In the genomic region with DNA sequence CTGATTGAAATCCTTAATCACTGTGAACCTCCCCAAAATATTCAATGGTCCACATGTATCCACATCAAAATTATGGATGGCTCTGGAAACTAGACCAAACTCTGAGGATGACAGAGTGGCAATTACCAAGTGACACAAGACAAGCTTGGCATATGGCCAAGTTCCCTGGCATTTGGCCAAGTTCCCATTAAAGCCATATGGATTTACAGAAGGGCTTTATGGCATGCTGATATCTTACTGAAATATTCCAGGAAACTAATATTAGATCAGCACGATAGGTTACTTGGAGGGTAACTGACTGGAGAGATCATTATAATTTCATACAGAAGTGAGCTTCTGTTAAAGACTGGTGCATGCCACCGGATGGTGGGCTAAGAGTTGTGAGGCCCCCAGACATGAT, we compare ENCODE assay signal across 13 cellular contexts. TPM values are rescaled to one million over a fixed set of nuclear protein-coding genes. Genes with fewer than 3 reads are reported as not detected.
DNase-seq lines count a peak whose midpoint lies in the region; ATAC-seq and TF ChIP-seq lines count a peak whose summit lies in the region.
"Had no signal": no experiment of that assay in that cellular context is flagged by ENCODE, and none has a peak within 500 bp of the region (broad histone marks: within the 10 kb centered on the region; RNA-seq: fewer than 3 reads in every experiment).

No MANE protein-coding gene starts in this region.

- H3K9me2 ChIP-seq in hepatocyte (replicated peaks; ENCODE audit: insufficient read depth): no peaks in the 10 kb centered on the region
- H3K9me2 ChIP-seq in GM23338 (ENCODE audit: insufficient read depth): peaks cover 9% of the 10 kb centered on the region

- DNase-seq in HT-29 (ENCODE audit: low spot score): peak; percentile 89
- peak; percentile 75 to 86 for DNase-seq in NCI-H2081 (lab: John Stamatoyannopoulos, UW)
- DNase-seq in SHP77 (lab: John Stamatoyannopoulos, UW): peak; percentile 26 to 69
- peak; percentile 48 for DNase-seq in hepatocyte (ENCODE audit: low spot score)
- DNase-seq in GM23338 (ENCODE audit: low spot score): no peak
- no peak for DNase-seq in WTC11 (ENCODE audit: low spot score)
- DNase-seq: activated CD4-positive, alpha-beta T cell treated with anti-CD3 and anti-CD28 coated beads, Interleukin-2, amount 50 U/mL, for 4 hours; Caco-2; stimulated activated CD4-positive, alpha-beta T cell treated with anti-CD3 and anti-CD28 coated beads, Interleukin-15, amount 100 ng/mL, for 24 hours; stimulated activated naive B cell treated with anti-CD40 and anti-IgM and Interleukin-4, amounts not matched to agents 10 μg/mL and 1 μg/mL and 100 μg/mL, for 72 hours had no signal

- H3K27ac Mint-ChIP-seq in GM23338 (no peak overlapping the region), WTC11 (no peak overlapping the region)
- H3K27ac Mint-ChIP-seq: IgD-negative memory B cell; stimulated activated naive B cell treated with anti-CD40 and anti-IgM and Interleukin-4, amounts not matched to agents 10 μg/mL and 1 μg/mL and 100 μg/mL, for 72 hours had no signal

- H3K4me3 Mint-ChIP-seq in GM23338: no peak overlapping the region
- H3K4me3 Mint-ChIP-seq in WTC11: no peak overlapping the region
- H3K4me3 Mint-ChIP-seq: IgD-negative memory B cell; stimulated activated naive B cell treated with anti-CD40 and anti-IgM and Interleukin-4, amounts not matched to agents 10 μg/mL and 1 μg/mL and 100 μg/mL, for 72 hours had no signal

- H3K9me3 Mint-ChIP-seq in GM23338: no peaks in the 10 kb centered on the region
- no peaks in the 10 kb centered on the region for H3K9me3 Mint-ChIP-seq in WTC11
- H3K9me3 Mint-ChIP-seq: IgD-negative memory B cell had no signal

- TF ChIP-seq CTCF in hepatocyte (IDR thresholded peaks at IDR 0.05; ENCODE audit: poor library complexity): no peak
- TF ChIP-seq CTCF in GM23338 (conservative IDR thresholded peaks at IDR 0.05; ENCODE audit: low read depth in 2 of 2): no peak
- no peak for TF ChIP-seq CTCF in WTC11 (IDR thresholded peaks at IDR 0.05)

- H3K4me3 ChIP-seq in hepatocyte: no peak overlapping the region
- H3K4me3 ChIP-seq in GM23338: no peak overlapping the region

- H3K9me3 ChIP-seq in hepatocyte (ENCODE audit: low read depth): no peaks in the 10 kb centered on the region
- H3K9me3 ChIP-seq: Caco-2 had no signal

- H3K4me1 ChIP-seq in hepatocyte (ENCODE audit: insufficient read depth): peaks cover 9% of the 10 kb centered on the region
- peaks cover 12% of the 10 kb centered on the region; the same call in 1 of the 2 replicates for H3K4me1 ChIP-seq in GM23338 (ENCODE audit: insufficient read depth)
- H3K4me1 ChIP-seq: Caco-2 had no signal

- ATAC-seq in GM23338 (no peak), GM18867 (IDR thresholded peaks at IDR 0.05; ENCODE audit: unreplicated experiment) (no peak), WTC11 (no peak), GM18909 (IDR thresholded peaks at IDR 0.05; ENCODE audit: poor library complexity, unreplicated experiment) (no peak)
- ATAC-seq: stimulated activated naive B cell treated with anti-CD40 and anti-IgM and Interleukin-4, amounts not matched to agents 10 μg/mL and 1 μg/mL and 100 μg/mL, for 72 hours had no signal

- H4K20me1 ChIP-seq in hepatocyte (ENCODE audit: insufficient read depth, poor library complexity, severe bottlenecking) (no peaks in the 10 kb centered on the region), GM23338 (replicated peaks; ENCODE audit: insufficient read depth) (no peaks in the 10 kb centered on the region)

- H3K4me1 Mint-ChIP-seq in GM23338 (peaks cover 17% of the 10 kb centered on the region), WTC11 (peaks cover 20% of the 10 kb centered on the region)
- H3K4me1 Mint-ChIP-seq: stimulated activated naive B cell treated with anti-CD40 and anti-IgM and Interleukin-4, amounts not matched to agents 10 μg/mL and 1 μg/mL and 100 μg/mL, for 72 hours had no signal

- CTCF ChIA-PET in WTC11 (lab: Charles Lee): interaction anchor here (1.5 kb wide), 1 partner anchor 60 kb away, joined by 5 read pairs; no protein-coding TSS in a partner anchor

- H3K27ac ChIP-seq in hepatocyte: no peak overlapping the region
- H3K27ac ChIP-seq in GM23338 (ENCODE audit: low read depth): no peak overlapping the region

- H3K27me3 Mint-ChIP-seq in GM23338 (ENCODE audit: insufficient read depth, low read depth, poor library complexity) (no peaks in the 10 kb centered on the region), WTC11 (ENCODE audit: low read depth) (no peaks in the 10 kb centered on the region; the same call in none of the 2 replicates)
- H3K27me3 Mint-ChIP-seq: stimulated activated naive B cell treated with anti-CD40 and anti-IgM and Interleukin-4, amounts not matched to agents 10 μg/mL and 1 μg/mL and 100 μg/mL, for 72 hours had no signal

- H2AFZ ChIP-seq in hepatocyte: no peak overlapping the region
- H2AFZ ChIP-seq in GM23338: no peak overlapping the region

- no peaks in the 10 kb centered on the region for H3K36me3 ChIP-seq in hepatocyte (replicated peaks; ENCODE audit: insufficient read depth, low read depth)
- no peaks in the 10 kb centered on the region for H3K36me3 ChIP-seq in GM23338 (ENCODE audit: insufficient read depth)

- 49% methylated on average over 2 of the region's 2 CpGs for WGBS in hepatocyte (ENCODE audit: low lambda C conversion rate, missing lambda C conversion rate)

- POLR2A ChIA-PET in WTC11 (lab: Charles Lee): no interaction called here

- H3K36me3 Mint-ChIP-seq in GM23338 (ENCODE audit: low read depth) (no peaks in the 10 kb centered on the region), WTC11 (no peaks in the 10 kb centered on the region)
- H3K36me3 Mint-ChIP-seq: stimulated activated naive B cell treated with anti-CD40 and anti-IgM and Interleukin-4, amounts not matched to agents 10 μg/mL and 1 μg/mL and 100 μg/mL, for 72 hours had no signal

- H3F3A ChIP-seq in GM23338 (replicated peaks; ENCODE audit: low read depth): no peaks in the 10 kb centered on the region

- H3K4me2 ChIP-seq in hepatocyte (no peak overlapping the region), GM23338 (no peak overlapping the region)

- H3K27me3 ChIP-seq in hepatocyte (no peaks in the 10 kb centered on the region), GM23338 (ENCODE audit: insufficient read depth) (no peaks in the 10 kb centered on the region)

- H3K79me2 ChIP-seq in hepatocyte: no peaks in the 10 kb centered on the region
- H3K79me2 ChIP-seq in GM23338 (replicated peaks; ENCODE audit: insufficient read depth): no peaks in the 10 kb centered on the region

TF ChIP-seq in GM23338, 12 proteins besides CTCF, POLR2A, EP300 and RAD21 (continues in another document):
- no peak for TF ChIP-seq EZH2phosphoT487 (IDR thresholded peaks at IDR 0.05; ENCODE audit: unreplicated experiment)

TF ChIP-seq in WTC11, 78 proteins besides CTCF, POLR2A, EP300 and RAD21 (continues in another document):
- no peak for TF ChIP-seq SP1 (CRISPR knock-in tag; conservative IDR thresholded peaks at IDR 0.05)
- TF ChIP-seq MYBL2 (CRISPR knock-in tag; IDR thresholded peaks at IDR 0.05): no peak
- TF ChIP-seq GTF2I (CRISPR knock-in tag; conservative IDR thresholded peaks at IDR 0.05): no peak
- TF ChIP-seq ZNF138 (CRISPR knock-in tag; conservative IDR thresholded peaks at IDR 0.05): no peak
- TF ChIP-seq ERG (CRISPR knock-in tag; IDR thresholded peaks at IDR 0.05): no peak
- TF ChIP-seq E2F1 (CRISPR knock-in tag; IDR thresholded peaks at IDR 0.05): no peak
- TF ChIP-seq, protein P1, sequence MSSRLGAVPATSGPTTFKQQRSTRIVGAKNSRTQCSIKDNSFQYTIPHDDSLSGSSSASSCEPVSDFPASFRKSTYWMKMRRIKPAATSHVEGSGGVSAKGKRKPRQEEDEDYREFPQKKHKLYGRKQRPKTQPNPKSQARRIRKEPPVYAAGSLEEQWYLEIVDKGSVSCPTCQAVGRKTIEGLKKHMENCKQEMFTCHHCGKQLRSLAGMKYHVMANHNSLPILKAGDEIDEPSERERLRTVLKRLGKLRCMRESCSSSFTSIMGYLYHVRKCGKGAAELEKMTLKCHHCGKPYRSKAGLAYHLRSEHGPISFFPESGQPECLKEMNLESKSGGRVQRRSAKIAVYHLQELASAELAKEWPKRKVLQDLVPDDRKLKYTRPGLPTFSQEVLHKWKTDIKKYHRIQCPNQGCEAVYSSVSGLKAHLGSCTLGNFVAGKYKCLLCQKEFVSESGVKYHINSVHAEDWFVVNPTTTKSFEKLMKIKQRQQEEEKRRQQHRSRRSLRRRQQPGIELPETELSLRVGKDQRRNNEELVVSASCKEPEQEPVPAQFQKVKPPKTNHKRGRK (CRISPR knock-in tag; IDR thresholded peaks at IDR 0.05; ENCODE audit: borderline replicate concordance): no peak
- no peak for TF ChIP-seq ETV6 (CRISPR knock-in tag; IDR thresholded peaks at IDR 0.05)

RNA-seq across cellular contexts. Expression of gene CERS6, which starts 21.9 kb away (rescaled TPM):
- total RNA-seq in HT-29 (2014; rRNA removed; shearing (Covaris generic)): 28.0 and 32.0 TPM in 2 replicates
- total RNA-seq in hepatocyte (97.9 and 99.1 TPM in 2 replicates), WTC11 (2021) (16.0 to 17.3 TPM (median 16.6 TPM) in 3 replicates)
- polyA plus RNA-seq in hepatocyte (32.7 and 40.9 TPM in 2 replicates), GM23338 (2016; fragmentation: Nextera tagmentation; extraction: Ambion mirVana) (6.9 and 7.4 TPM in 2 replicates)
- total RNA-seq in GM23338 (2014; rRNA removed; shearing (Covaris generic)): 33.5 and 35.0 TPM in 2 replicates

Comparison
In these comparisons a context has a peak if more than half of its experiments do, and no peak if none do; other contexts are left out.
1. DNase-seq: peak in HT-29 (single experiment), NCI-H2081 (2 of 2), SHP77 (2 of 2) and hepatocyte (single experiment); none in GM23338 (single experiment) and WTC11 (single experiment).